ENCODE assay signal across 11 cellular contexts in genomic region chr13:46437811-46438404, GRCh38. TPM values are rescaled to one million over a fixed set of nuclear protein-coding genes. Genes with fewer than 3 reads are reported as not detected.
A peak's percentile ranks its signal among the peaks of the same experiment; 100 is the strongest.
DNase-seq lines count a peak whose midpoint lies in the region; ATAC-seq and TF ChIP-seq lines count a peak whose summit lies in the region.
"Not testable (repeated sequence)": the region's sequence is repeated elsewhere in the genome, so short reads cannot be mapped to it uniquely, and the experiment has no call there.
"Had no signal": no experiment of that assay in that cellular context is flagged by ENCODE, and none has a peak within 500 bp of the region (broad histone marks: within the 10 kb centered on the region; RNA-seq: fewer than 3 reads in every experiment).

No MANE protein-coding gene starts in this region.

- POLR2A ChIA-PET in activated naive CD8-positive, alpha-beta T cell treated with anti-CD3 and anti-CD28 coated beads, Interleukin-2, amount 10 ng/mL, durations not matched to agents 7 days and 5 days (lab: Charles Lee): not testable (repeated sequence)

- not testable (repeated sequence) for H3K4me3 ChIP-seq in colonic mucosa; fibroblast of the aortic adventitia (ENCODE audit: low read depth, low read length); upper lobe of right lung
- peak overlapping the region in 1 of 2 donors; percentile 5 for H3K4me3 ChIP-seq in left lung

- H3K36me3 ChIP-seq in colonic mucosa, left lung, upper lobe of right lung: not testable (repeated sequence)

- not testable (repeated sequence) for H3K9ac ChIP-seq in colonic mucosa (ENCODE audit: low read depth in 2 of 2, low read length in 2 of 2)

- not testable (repeated sequence) for ATAC-seq in activated naive CD8-positive, alpha-beta T cell treated with anti-CD3 and anti-CD28 coated beads, Interleukin-2, amount 10 ng/mL, durations not matched to agents 7 days and 5 days (ENCODE audit: low read depth); upper lobe of right lung
- ATAC-seq in left lung: peak; percentile 38

- H3K9me3 ChIP-seq in colonic mucosa, left lung, upper lobe of right lung: not testable (repeated sequence)

- not testable (repeated sequence) for TF ChIP-seq CTCF in colonic mucosa (IDR thresholded peaks at IDR 0.05); fibroblast of the aortic adventitia (IDR thresholded peaks at IDR 0.05; ENCODE audit: insufficient read depth, low read length); left lung (IDR thresholded peaks at IDR 0.05); upper lobe of right lung (IDR thresholded peaks at IDR 0.05)

- H3K27ac ChIP-seq in colonic mucosa, left lung, upper lobe of right lung: not testable (repeated sequence)

- not testable (repeated sequence) for H3K9me3 Mint-ChIP-seq in activated naive CD8-positive, alpha-beta T cell treated with anti-CD3 and anti-CD28 coated beads, Interleukin-2, amount 10 ng/mL, durations not matched to agents 7 days and 5 days

- not testable (repeated sequence) for H3K27me3 Mint-ChIP-seq in activated naive CD8-positive, alpha-beta T cell treated with anti-CD3 and anti-CD28 coated beads, Interleukin-2, amount 10 ng/mL, durations not matched to agents 7 days and 5 days

- not testable (repeated sequence) for H3K4me1 Mint-ChIP-seq in activated naive CD8-positive, alpha-beta T cell treated with anti-CD3 and anti-CD28 coated beads, Interleukin-2, amount 10 ng/mL, durations not matched to agents 7 days and 5 days

- not testable (repeated sequence) for H3K27me3 ChIP-seq in colonic mucosa, upper lobe of right lung
- H3K27me3 ChIP-seq in left lung: peaks cover 0 to 10% of the 10 kb centered on the region in 2 donors

- not testable (repeated sequence) for H3K27ac Mint-ChIP-seq in activated naive CD8-positive, alpha-beta T cell treated with anti-CD3 and anti-CD28 coated beads, Interleukin-2, amount 10 ng/mL, durations not matched to agents 7 days and 5 days

- H3K4me1 ChIP-seq in colonic mucosa, left lung, upper lobe of right lung: not testable (repeated sequence)

- DNase-seq in DMS53 treated with DMSO at 0.1 percent for 48 hours (lab: John Stamatoyannopoulos, UW; ENCODE audit: unreplicated experiment) (peak; percentile 19), HuH-7.5 (ENCODE audit: low spot score) (peak; percentile 25), colonic mucosa (peak; percentile 19), fibroblast of the aortic adventitia (ENCODE audit: low read depth) (peak; percentile 3), left lung (peak; percentile 31 to 60), retina (peak; percentile 3), upper lobe of right lung (peak; percentile 61)
- not testable (repeated sequence) for DNase-seq in activated naive CD8-positive, alpha-beta T cell treated with anti-CD3 and anti-CD28 coated beads, Interleukin-2, amount 10 ng/mL, durations not matched to agents 7 days and 5 days

- H3K36me3 Mint-ChIP-seq in activated naive CD8-positive, alpha-beta T cell treated with anti-CD3 and anti-CD28 coated beads, Interleukin-2, amount 10 ng/mL, durations not matched to agents 7 days and 5 days: not testable (repeated sequence)

- intact Hi-C loops in colonic mucosa (cut with DNase I); left lung (cut with DNase I); upper lobe of right lung (cut with DNase I): not testable (repeated sequence)

- H3K4me3 Mint-ChIP-seq in activated naive CD8-positive, alpha-beta T cell treated with anti-CD3 and anti-CD28 coated beads, Interleukin-2, amount 10 ng/mL, durations not matched to agents 7 days and 5 days: peak overlapping the region; percentile 17

RNA-seq across cellular contexts. Expression of gene RUBCNL, which starts 50.9 kb away (rescaled TPM):
- 1 to 10 TPM in 1 of 2 experiments, under 1 TPM in 1; 0.48 to 1.1 TPM for total RNA-seq in activated naive CD8-positive, alpha-beta T cell treated with anti-CD3 and anti-CD28 coated beads, Interleukin-2, amount 10 ng/mL, durations not matched to agents 7 days and 5 days
- total RNA-seq in colonic mucosa (10 to 100 TPM; 25.6 to 29.1 TPM), fibroblast of the aortic adventitia (ENCODE audit: low replicate concordance) (0.16 and 4.6 TPM in 2 replicates), left lung (1 to 10 TPM; 1.9 to 6.6 TPM), upper lobe of right lung (2.9 TPM)
- total RNA-seq: CD4-positive, CD25-positive, alpha-beta regulatory T cell; Daoy; HT-29 had no signal
